8 cellular contexts compared by ENCODE assay signal in the genomic region with DNA sequence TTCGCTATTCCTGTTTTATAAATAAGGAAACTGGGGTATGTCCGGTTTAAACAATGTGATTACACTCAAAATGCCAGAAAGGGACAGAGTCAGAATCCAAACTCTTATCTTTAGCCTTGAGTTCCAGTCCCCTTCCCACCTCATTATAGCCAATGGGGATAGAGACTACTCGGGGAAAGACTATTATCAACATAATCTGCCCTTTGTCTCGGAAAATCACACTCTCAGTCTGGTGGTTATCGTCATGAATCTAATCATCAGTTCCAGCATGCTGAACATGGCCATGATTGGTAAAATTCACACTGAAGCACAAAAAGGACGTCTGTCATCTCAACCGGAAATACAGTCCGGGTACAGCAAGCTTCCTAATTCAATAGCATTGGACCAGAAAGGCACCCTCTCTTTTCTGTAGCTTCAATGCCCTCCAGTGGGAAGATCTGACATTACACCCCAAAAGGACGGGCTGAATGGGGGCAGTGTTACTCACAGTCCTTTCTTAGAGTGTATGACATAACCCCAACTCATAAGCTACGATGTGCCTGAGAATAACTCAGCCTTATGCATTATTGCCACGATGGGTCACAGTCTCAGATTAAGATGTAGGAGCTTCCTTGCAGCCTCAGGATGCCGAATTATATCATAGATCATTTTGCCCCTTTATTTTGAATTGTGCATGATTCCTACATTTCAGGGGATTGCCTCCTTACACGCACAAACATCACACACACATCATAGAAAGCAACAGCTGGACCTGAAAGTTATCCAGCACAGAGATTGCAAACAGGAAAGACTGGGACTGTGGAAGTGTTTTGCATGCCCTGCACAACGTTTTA.
DNase-seq lines count a peak whose midpoint lies in the region; ATAC-seq and TF ChIP-seq lines count a peak whose summit lies in the region.

No MANE protein-coding gene starts in this region.

- no peak overlapping the region for H3K4me3 ChIP-seq in epithelial cell of proximal tubule (ENCODE audit: low read depth, low read length)

- peaks cover 0 to 3% (median 0%) of the 10 kb centered on the region in 3 donors for H3K4me1 Mint-ChIP-seq in naive B cell

- H3K27me3 Mint-ChIP-seq in naive B cell, result peaks cover 0 to 18% (median 16%) of the 10 kb centered on the region in 3 donors

- DNase-seq in CMK (ENCODE audit: low read depth) (peak; percentile 25), NCI-H82 treated with DMSO at 0.1 percent for 48 hours (lab: John Stamatoyannopoulos, UW; ENCODE audit: unreplicated experiment) (peak; percentile 36), epithelial cell of proximal tubule (ENCODE audit: low read depth) (peak; percentile 6), naive B cell (peak; percentile 2)
- DNase-seq in activated CD8-positive, alpha-beta memory T cell treated with anti-CD3 and anti-CD28 coated beads, Interleukin-2, amount 50 U/mL, for 4 hours, result peak; percentile 46
- DNase-seq in stimulated activated naive CD4-positive, alpha-beta T cell treated with Interleukin-2 at 50 U/mL for 16 hours (lab: John Stamatoyannopoulos, UW), result peak; percentile 9

- peak overlapping the region in 2 of 8 donors; percentile 26 to 73 for H3K4me3 Mint-ChIP-seq in naive B cell

- no peak overlapping the region for H3K27ac Mint-ChIP-seq in naive B cell

- peaks cover 0 to 2% (median 0%) of the 10 kb centered on the region in 7 donors for H3K9me3 Mint-ChIP-seq in naive B cell

- ATAC-seq in GM19372 (IDR thresholded peaks at IDR 0.05; ENCODE audit: low read depth, unreplicated experiment), result peak; percentile 93
- peak; percentile 99 for ATAC-seq in HG03432 (IDR thresholded peaks at IDR 0.05; ENCODE audit: unreplicated experiment)
- peak; percentile 28 to 32 for ATAC-seq in naive B cell (ENCODE audit: low read depth in 2 of 2)

- TF ChIP-seq CTCF in epithelial cell of proximal tubule (conservative IDR thresholded peaks at IDR 0.05; ENCODE audit: low read depth, low read length), result peak; percentile 93

- H3K36me3 Mint-ChIP-seq in naive B cell, result no peaks in the 10 kb centered on the region

Comparison
In these comparisons a context has a peak if more than half of its experiments do, and no peak if none do; other contexts are left out.
1. ATAC-seq: peak in every context shown above with its lines; median percentile 99 in HG03432; 93 in GM19372; 30 in naive B cell.